20 cellular contexts compared by ENCODE assay signal in genomic region chr1:91777630-91778300, GRCh38.
DNase-seq lines count a peak whose midpoint lies in the region; ATAC-seq, FAIRE-seq and TF ChIP-seq lines count a peak whose summit lies in the region.
"Had no signal": no experiment of that assay in that cellular context is flagged by ENCODE, and none has a peak within 500 bp of the region (broad histone marks: within the 10 kb centered on the region; RNA-seq: fewer than 3 reads in every experiment).

No MANE protein-coding gene starts in this region.

- DNase-seq in HepG2 (ENCODE audit: low spot score): no peak
- DNase-seq in natural killer cell: no peak
- no peak for DNase-seq in stimulated activated CD4-positive, alpha-beta T cell treated with anti-CD3 and anti-CD28 coated beads, Interleukin-4, amount 100 ng/mL, for 1 hour
- no peak for DNase-seq in Kasumi-1 (lab: John Stamatoyannopoulos, UW)
- no peak for DNase-seq in NK-92 (lab: John Stamatoyannopoulos, UW; ENCODE audit: unreplicated experiment)
- DNase-seq in stimulated activated naive CD4-positive, alpha-beta T cell treated with Interleukin-2 at 50 U/mL for 16 hours (lab: John Stamatoyannopoulos, UW): no peak
- DNase-seq: activated T-cell treated with anti-CD3 and anti-CD28 coated beads, Interleukin-2, amount 50 U/mL, for 4 hours; CD4-positive, alpha-beta T cell; dorsolateral prefrontal cortex; HCEC 1CT; Karpas-422; kidney; NCI-H187; NCI-H524 treated with DMSO at 0.1 percent for 48 hours; stimulated activated naive CD4-positive, alpha-beta T cell had no signal

- POLR2A ChIA-PET in HepG2 (lab: Yijun Ruan, JAX): no interaction called here

- whole genome bisulfite sequencing in liver: 40% methylated on average over 10 of the region's 10 CpGs
- WGBS in HepG2 (ENCODE audit: low lambda C conversion rate): 96% methylated on average over 10 of the region's 10 CpGs

- H3K4me1 Mint-ChIP-seq in brain (peaks cover 45% of the 10 kb centered on the region), natural killer cell (peaks cover 74 to 82% of the 10 kb centered on the region in 2 donors)

- H3K36me3 Mint-ChIP-seq in brain: no peaks in the 10 kb centered on the region
- no peaks in the 10 kb centered on the region for H3K36me3 Mint-ChIP-seq in natural killer cell

- H3K4me3 Mint-ChIP-seq in brain (peak overlapping the region in 2 of 5 experiments; percentile 8 to 18), natural killer cell (peak overlapping the region; percentile 25)
- H3K4me3 Mint-ChIP-seq: activated naive CD8-positive, alpha-beta T cell; activated T-cell treated with anti-CD3 and anti-CD28 coated beads, Interleukin-2, amount 50 U/mL, for 4 hours; CD4-positive, alpha-beta T cell had no signal

- no peak for TF ChIP-seq CTCF in liver (IDR thresholded peaks at IDR 0.05; ENCODE audit: low read depth, low read length, missing input control)
- TF ChIP-seq CTCF in HepG2 (CRISPR knock-in tag; IDR thresholded peaks at IDR 0.05): no peak
- TF ChIP-seq CTCF in brain (conservative IDR thresholded peaks at IDR 0.05): no peak
- TF ChIP-seq CTCF in natural killer cell (IDR thresholded peaks at IDR 0.05): no peak

- no peak overlapping the region for H3K4me2 ChIP-seq in HepG2 (ENCODE audit: low read depth, low read length)

- H3K9ac ChIP-seq in liver (ENCODE audit: low read depth in 1 of 2, low read length in 2 of 2): no peak overlapping the region
- no peak overlapping the region for H3K9ac ChIP-seq in HepG2 (ENCODE audit: insufficient read depth, low read depth, low read length)

- H3K36me3 ChIP-seq in liver (ENCODE audit: control insufficient read depth in 4 of 4, insufficient read depth in 3 of 4, low read depth in 1 of 4, low read length in 3 of 4) (no peaks in the 10 kb centered on the region), HepG2 (replicated peaks in 1 of 2; ENCODE audit: control insufficient read depth in 1 of 2, insufficient read depth in 2 of 2, low read length in 2 of 2) (peaks cover 28 to 81% of the 10 kb centered on the region in 2 experiments)

- CTCF ChIA-PET in HepG2 (lab: Yijun Ruan, JAX; ENCODE audit: low intra/inter-chr PET ratio, low total read pairs): no interaction called here

- TF ChIP-seq EP300 in HepG2 (IDR thresholded peaks at IDR 0.05; ENCODE audit: low read depth in 2 of 2, low read length in 2 of 2) (no peak), HepG2 (CRISPR knock-in tag; IDR thresholded peaks at IDR 0.05; ENCODE audit: borderline replicate concordance) (no peak)

- H3K9me3 Mint-ChIP-seq in brain (peaks cover 0 to 4% (median 0%) of the 10 kb centered on the region in 5 experiments), natural killer cell (no peaks in the 10 kb centered on the region)
- H3K9me3 Mint-ChIP-seq: activated T-cell treated with anti-CD3 and anti-CD28 coated beads, Interleukin-2, amount 50 U/mL, for 4 hours; CD4-positive, alpha-beta T cell had no signal

- ATAC-seq in HepG2 (no peak), natural killer cell (no peak)
- ATAC-seq: activated T-cell treated with anti-CD3 and anti-CD28 coated beads, Interleukin-2, amount 50 U/mL, for 4 hours had no signal

- H2AFZ ChIP-seq in HepG2 (ENCODE audit: low read length): no peak overlapping the region

- H3K27me3 Mint-ChIP-seq in brain (no peaks in the 10 kb centered on the region), natural killer cell (ENCODE audit: low read depth in 2 of 2) (no peaks in the 10 kb centered on the region)
- H3K27me3 Mint-ChIP-seq: activated naive CD8-positive, alpha-beta T cell; CD4-positive, alpha-beta T cell had no signal

- no peak for TF ChIP-seq POLR2A in HepG2 (IDR thresholded peaks at IDR 0.05; ENCODE audit: insufficient read depth in 1 of 2, low read depth in 2 of 2, low read length in 2 of 2)

- FAIRE-seq in HepG2 (lab: Jason Lieb, UNC): no peak
- FAIRE-seq: bronchial epithelial cell, kidney, TTC549 had no signal

- H3K27me3 ChIP-seq in liver (ENCODE audit: control insufficient read depth in 4 of 4, insufficient read depth in 4 of 4, low read length in 3 of 4): no peaks in the 10 kb centered on the region
- no peaks in the 10 kb centered on the region for H3K27me3 ChIP-seq in HepG2 (ENCODE audit: control insufficient read depth in 1 of 2, insufficient read depth in 2 of 2, low read length in 2 of 2)
- H3K27me3 ChIP-seq: dorsolateral prefrontal cortex had no signal

- H3K9me3 ChIP-seq in liver (ENCODE audit: control insufficient read depth in 4 of 4, low read length in 3 of 4) (no peaks in the 10 kb centered on the region), HepG2 (ENCODE audit: low read length) (no peaks in the 10 kb centered on the region)

- H3K4me1 ChIP-seq in liver (ENCODE audit: control insufficient read depth in 4 of 4, insufficient read depth in 4 of 4, low read length in 3 of 4): peaks cover 14 to 31% (median 23%) of the 10 kb centered on the region in 4 donors
- no peaks in the 10 kb centered on the region; the same call in 1 of the 2 replicates for H3K4me1 ChIP-seq in HepG2 (ENCODE audit: insufficient read depth, low read length)

- H3K4me3 ChIP-seq in liver (ENCODE audit: low read depth in 1 of 3, low read length in 3 of 3): no peak overlapping the region
- H3K4me3 ChIP-seq in HepG2 (replicated peaks in 1 of 3; ENCODE audit: insufficient read depth in 1 of 3, low read depth in 2 of 3, low read length in 3 of 3): no peak overlapping the region
- H3K4me3 ChIP-seq: dorsolateral prefrontal cortex had no signal

- BruUV-seq in HepG2 (replicated peaks; lab: Mats Ljungman, UMichigan): no TSS peak

- TF ChIP-seq RAD21 in liver (IDR thresholded peaks at IDR 0.05) (peak in 1 of 2 donors; percentile 28), HepG2 (CRISPR knock-in tag; IDR thresholded peaks at IDR 0.05) (no peak)

- H3K27ac ChIP-seq in liver (ENCODE audit: low read depth in 1 of 2, low read length in 2 of 2) (peak overlapping the region in 1 of 2 donors; percentile 76), HepG2 (ENCODE audit: extremely low read length, insufficient read depth, low read length) (no peak overlapping the region)
- H3K27ac ChIP-seq: dorsolateral prefrontal cortex had no signal

- peaks cover 30% of the 10 kb centered on the region for H3K79me2 ChIP-seq in HepG2 (ENCODE audit: insufficient read depth, low read length)

- peaks cover 3% of the 10 kb centered on the region; the same call in 1 of the 2 replicates for H4K20me1 ChIP-seq in HepG2 (ENCODE audit: insufficient read depth, low read length)

- H3K27ac Mint-ChIP-seq in brain: peak overlapping the region in 4 of 5 experiments; percentile 19 to 77 (median 38)
- H3K27ac Mint-ChIP-seq in natural killer cell: peak overlapping the region; percentile 80 to 83
- H3K27ac Mint-ChIP-seq: activated naive CD8-positive, alpha-beta T cell; CD4-positive, alpha-beta T cell had no signal

- in situ Hi-C loops in HepG2 (cut with HindIII; ENCODE audit: extremely low pct_ligation_motif_present, low pct_unique_long_range_greater_than_20kb): no loop called here

- intact Hi-C loops in HepG2 (cut with micrococcal nuclease; ENCODE audit: unreplicated experiment) (no loop called here), natural killer cell (cut with micrococcal nuclease) (no loop called here)

TF ChIP-seq in liver, 16 proteins besides CTCF, POLR2A, EP300 and RAD21 (continues in another document):
- TF ChIP-seq RXRA (IDR thresholded peaks at IDR 0.05) (peak in 1 of 2 donors; percentile 45), JUND (IDR thresholded peaks at IDR 0.05) (no peak), FOXA2 (IDR thresholded peaks at IDR 0.05) (no peak)

TF ChIP-seq in HepG2, 621 proteins besides CTCF, POLR2A, EP300 and RAD21 (continues in another document):
- TF ChIP-seq ZNF101 (CRISPR knock-in tag; IDR thresholded peaks at IDR 0.05; ENCODE audit: borderline replicate concordance, low read depth) (no peak), ZNF281 (CRISPR knock-in tag; IDR thresholded peaks at IDR 0.05; ENCODE audit: borderline replicate concordance) (no peak), ZNF557 (CRISPR knock-in tag; IDR thresholded peaks at IDR 0.05) (no peak), TEAD3 (CRISPR knock-in tag; optimal IDR thresholded peaks at IDR 0.05; ENCODE audit: borderline replicate concordance) (no peak), TSC22D2 (CRISPR knock-in tag; IDR thresholded peaks at IDR 0.05; ENCODE audit: borderline replicate concordance) (no peak), SRSF1 (optimal IDR thresholded peaks at IDR 0.05; ENCODE audit: low read depth, low read length) (no peak)
